1 cellular context compared by ENCODE assay signal in the genomic region with DNA sequence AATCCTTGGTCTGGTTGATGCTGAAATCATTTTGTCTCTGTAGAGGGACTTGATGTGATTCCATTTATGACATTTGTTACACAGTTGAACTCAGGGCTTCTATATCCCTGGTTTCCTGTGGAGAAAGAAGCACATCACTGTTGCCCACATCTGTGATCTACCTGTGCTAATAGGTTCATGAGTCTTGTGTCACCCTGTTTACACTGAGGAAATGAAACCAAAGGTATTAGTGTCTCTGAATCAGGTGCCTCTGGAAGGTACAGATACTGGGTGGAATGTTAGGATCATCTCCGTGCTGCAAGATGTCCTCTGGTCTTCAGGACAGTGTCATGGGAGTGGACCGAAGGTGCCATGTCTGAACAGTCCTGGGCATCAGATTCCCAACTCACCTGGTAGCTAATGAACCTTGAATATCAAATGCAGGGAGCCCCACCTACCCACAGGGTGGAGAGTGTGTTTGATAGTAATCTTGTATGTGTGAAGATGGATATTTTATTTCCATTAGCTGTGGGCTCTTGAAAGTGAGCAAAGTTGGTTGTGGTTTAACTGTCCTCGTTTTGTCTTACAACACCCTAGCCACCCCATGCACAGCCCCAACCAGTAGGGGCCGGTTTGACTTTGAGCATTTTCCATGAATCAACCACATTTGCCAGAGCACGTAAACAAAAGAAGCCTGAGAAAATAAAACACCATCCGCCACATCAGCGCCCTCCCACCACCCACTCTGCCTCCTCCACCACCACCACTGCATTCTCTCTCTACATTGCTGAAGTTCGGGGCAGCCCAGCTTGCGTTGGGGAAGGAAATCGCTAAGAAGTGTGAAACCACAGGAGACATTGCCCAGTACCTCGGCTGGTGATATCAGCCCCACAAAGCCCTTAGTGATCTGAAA.
A peak's percentile ranks its signal among the peaks of the same experiment; 100 is the strongest.
TF ChIP-seq lines count a peak whose summit lies in the region.

No MANE protein-coding gene starts in this region.

TF ChIP-seq in GM12878, 131 proteins besides CTCF, POLR2A, EP300 and RAD21 (continued from another document):
- TF ChIP-seq BHLHE40 (IDR thresholded peaks at IDR 0.05; ENCODE audit: borderline replicate concordance in 1 of 2, low read depth in 2 of 2, low read length in 1 of 2) (peak; percentile 13 to 49; a peak in 2 of 4 replicates), HDAC6 (IDR thresholded peaks at IDR 0.05; ENCODE audit: unreplicated experiment) (no peak), ZSCAN29 (IDR thresholded peaks at IDR 0.05) (no peak), GATAD2B (conservative IDR thresholded peaks at IDR 0.05; ENCODE audit: low read depth) (peak; percentile 57), POU2F2 (IDR thresholded peaks at IDR 0.05; ENCODE audit: borderline replicate concordance, low read depth, low read length) (peak; percentile 63; the same call in 1 of the 3 replicates), BCL11A (IDR thresholded peaks at IDR 0.05; ENCODE audit: low read depth, low read length) (peak; percentile 61; the same call in 1 of the 2 replicates), SPI1 (IDR thresholded peaks at IDR 0.05; ENCODE audit: borderline replicate concordance, insufficient read depth, low read depth, low read length) (peak; percentile 58), SMAD1 (IDR thresholded peaks at IDR 0.05; ENCODE audit: low read depth, partially characterized antibody) (no peak), CHD4 (IDR thresholded peaks at IDR 0.05) (no peak), IRF4 (IDR thresholded peaks at IDR 0.05; ENCODE audit: low read depth, low read length) (no peak), YBX1 (IDR thresholded peaks at IDR 0.05) (no peak), SMARCA5 (IDR thresholded peaks at IDR 0.05) (peak; percentile 55), ZZZ3 (IDR thresholded peaks at IDR 0.05; ENCODE audit: control insufficient read depth, insufficient read length, low read depth) (no peak), HDGF (IDR thresholded peaks at IDR 0.05) (no peak)
- TF ChIP-seq, protein P1, sequence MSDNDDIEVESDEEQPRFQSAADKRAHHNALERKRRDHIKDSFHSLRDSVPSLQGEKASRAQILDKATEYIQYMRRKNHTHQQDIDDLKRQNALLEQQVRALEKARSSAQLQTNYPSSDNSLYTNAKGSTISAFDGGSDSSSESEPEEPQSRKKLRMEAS (IDR thresholded peaks at IDR 0.05; ENCODE audit: low read depth, low read length) = no peak
- TF ChIP-seq, protein P2, sequence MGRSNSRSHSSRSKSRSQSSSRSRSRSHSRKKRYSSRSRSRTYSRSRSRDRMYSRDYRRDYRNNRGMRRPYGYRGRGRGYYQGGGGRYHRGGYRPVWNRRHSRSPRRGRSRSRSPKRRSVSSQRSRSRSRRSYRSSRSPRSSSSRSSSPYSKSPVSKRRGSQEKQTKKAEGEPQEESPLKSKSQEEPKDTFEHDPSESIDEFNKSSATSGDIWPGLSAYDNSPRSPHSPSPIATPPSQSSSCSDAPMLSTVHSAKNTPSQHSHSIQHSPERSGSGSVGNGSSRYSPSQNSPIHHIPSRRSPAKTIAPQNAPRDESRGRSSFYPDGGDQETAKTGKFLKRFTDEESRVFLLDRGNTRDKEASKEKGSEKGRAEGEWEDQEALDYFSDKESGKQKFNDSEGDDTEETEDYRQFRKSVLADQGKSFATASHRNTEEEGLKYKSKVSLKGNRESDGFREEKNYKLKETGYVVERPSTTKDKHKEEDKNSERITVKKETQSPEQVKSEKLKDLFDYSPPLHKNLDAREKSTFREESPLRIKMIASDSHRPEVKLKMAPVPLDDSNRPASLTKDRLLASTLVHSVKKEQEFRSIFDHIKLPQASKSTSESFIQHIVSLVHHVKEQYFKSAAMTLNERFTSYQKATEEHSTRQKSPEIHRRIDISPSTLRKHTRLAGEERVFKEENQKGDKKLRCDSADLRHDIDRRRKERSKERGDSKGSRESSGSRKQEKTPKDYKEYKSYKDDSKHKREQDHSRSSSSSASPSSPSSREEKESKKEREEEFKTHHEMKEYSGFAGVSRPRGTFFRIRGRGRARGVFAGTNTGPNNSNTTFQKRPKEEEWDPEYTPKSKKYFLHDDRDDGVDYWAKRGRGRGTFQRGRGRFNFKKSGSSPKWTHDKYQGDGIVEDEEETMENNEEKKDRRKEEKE (IDR thresholded peaks at IDR 0.05) = no peak
- TF ChIP-seq, protein P3, sequence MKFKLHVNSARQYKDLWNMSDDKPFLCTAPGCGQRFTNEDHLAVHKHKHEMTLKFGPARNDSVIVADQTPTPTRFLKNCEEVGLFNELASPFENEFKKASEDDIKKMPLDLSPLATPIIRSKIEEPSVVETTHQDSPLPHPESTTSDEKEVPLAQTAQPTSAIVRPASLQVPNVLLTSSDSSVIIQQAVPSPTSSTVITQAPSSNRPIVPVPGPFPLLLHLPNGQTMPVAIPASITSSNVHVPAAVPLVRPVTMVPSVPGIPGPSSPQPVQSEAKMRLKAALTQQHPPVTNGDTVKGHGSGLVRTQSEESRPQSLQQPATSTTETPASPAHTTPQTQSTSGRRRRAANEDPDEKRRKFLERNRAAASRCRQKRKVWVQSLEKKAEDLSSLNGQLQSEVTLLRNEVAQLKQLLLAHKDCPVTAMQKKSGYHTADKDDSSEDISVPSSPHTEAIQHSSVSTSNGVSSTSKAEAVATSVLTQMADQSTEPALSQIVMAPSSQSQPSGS (IDR thresholded peaks at IDR 0.05; ENCODE audit: low read length) = no peak
- TF ChIP-seq, protein P4, sequence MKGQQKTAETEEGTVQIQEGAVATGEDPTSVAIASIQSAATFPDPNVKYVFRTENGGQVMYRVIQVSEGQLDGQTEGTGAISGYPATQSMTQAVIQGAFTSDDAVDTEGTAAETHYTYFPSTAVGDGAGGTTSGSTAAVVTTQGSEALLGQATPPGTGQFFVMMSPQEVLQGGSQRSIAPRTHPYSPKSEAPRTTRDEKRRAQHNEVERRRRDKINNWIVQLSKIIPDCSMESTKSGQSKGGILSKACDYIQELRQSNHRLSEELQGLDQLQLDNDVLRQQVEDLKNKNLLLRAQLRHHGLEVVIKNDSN (IDR thresholded peaks at IDR 0.05; ENCODE audit: borderline replicate concordance, extremely low read length, insufficient read depth, low read depth, low read length) = no peak
